16 cellular contexts compared by ENCODE assay signal in the genomic region with DNA sequence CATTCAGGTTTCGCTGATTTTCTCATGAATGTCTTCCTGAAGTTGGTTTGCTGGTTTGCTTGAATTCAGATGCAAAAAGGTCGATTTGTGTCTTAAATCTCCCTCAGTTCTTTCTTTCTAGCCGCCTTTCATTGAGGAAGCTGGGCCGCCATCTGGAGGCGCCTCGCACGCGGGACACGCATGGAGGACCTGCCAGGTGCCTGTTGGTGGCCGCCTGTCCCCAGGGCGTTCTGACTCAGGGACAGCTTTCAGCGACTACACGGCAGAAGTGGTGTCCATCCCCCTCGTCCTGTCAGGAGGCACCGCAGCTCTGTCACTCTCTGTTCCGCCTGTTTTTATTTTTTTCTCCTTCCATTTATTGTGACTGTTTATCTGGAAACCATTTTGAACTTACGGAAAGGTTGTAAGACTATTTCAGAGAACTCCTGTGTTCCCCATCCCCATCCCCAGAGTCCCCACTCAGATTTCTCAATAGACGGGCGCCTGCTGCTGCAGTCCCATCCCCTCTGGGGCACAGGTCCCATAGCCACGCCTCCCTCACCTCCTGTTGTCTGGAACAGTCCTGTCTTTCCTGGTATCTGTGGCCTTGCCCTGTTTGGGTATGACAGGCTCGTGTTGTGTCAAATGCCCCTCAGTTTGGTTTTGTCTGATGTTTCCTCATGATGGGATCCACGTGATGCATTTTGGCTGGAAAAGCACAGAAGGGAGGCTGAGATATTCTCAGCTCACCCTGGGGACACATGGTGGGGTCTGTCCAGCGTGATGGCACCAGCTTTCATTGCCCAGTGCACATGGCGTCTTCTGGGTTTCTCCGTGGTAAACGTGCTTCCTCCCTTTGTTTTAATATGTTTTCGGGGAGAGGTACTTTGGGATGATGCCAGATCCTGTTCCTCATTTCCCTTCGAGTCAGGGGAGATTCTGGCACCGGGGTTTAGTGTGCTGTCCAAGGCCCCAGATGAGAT. TPM values are rescaled to one million over a fixed set of nuclear protein-coding genes. Genes with fewer than 3 reads are reported as not detected.
DNase-seq lines count a peak whose midpoint lies in the region; ATAC-seq and TF ChIP-seq lines count a peak whose summit lies in the region.
"Had no signal": no experiment of that assay in that cellular context is flagged by ENCODE, and none has a peak within 500 bp of the region (broad histone marks: within the 10 kb centered on the region; RNA-seq: fewer than 3 reads in every experiment).

No MANE protein-coding gene starts in this region.

- peaks cover 9% of the 10 kb centered on the region for H3K36me3 Mint-ChIP-seq in glutamatergic neuron (ENCODE audit: unreplicated experiment)
- H3K36me3 Mint-ChIP-seq: stimulated activated effector memory CD8-positive, alpha-beta T cell treated with anti-CD3 and anti-CD28 coated beads, Interleukin-12 subunit alpha, Interleukin-12 subunit beta, amount 100 ng/mL, for 72 hours had no signal

- peak; percentile 46 for ATAC-seq in GM19468 (IDR thresholded peaks at IDR 0.05; ENCODE audit: extremely low read depth, unreplicated experiment)
- ATAC-seq: left colon; stimulated activated effector memory CD8-positive, alpha-beta T cell treated with anti-CD3 and anti-CD28 coated beads, Interleukin-12 subunit alpha, Interleukin-12 subunit beta, amount 100 ng/mL, for 72 hours had no signal

- H3K4me3 Mint-ChIP-seq in glutamatergic neuron (ENCODE audit: unreplicated experiment): no peak overlapping the region
- H3K4me3 Mint-ChIP-seq: stimulated activated effector memory CD8-positive, alpha-beta T cell treated with anti-CD3 and anti-CD28 coated beads, Interleukin-12 subunit alpha, Interleukin-12 subunit beta, amount 100 ng/mL, for 72 hours; T-helper 1 cell treated with Interleukin-12 subunit alpha and Interleukin-12 subunit beta and Interleukin-4 antibody, amounts not matched to agents 30 μg/mL and 1 μg/mL, for 36 hours had no signal

- no peaks in the 10 kb centered on the region for H3K79me2 ChIP-seq in OCI-LY7 (ENCODE audit: insufficient read depth, low read depth, low read length)

- H3K9ac ChIP-seq in BLaER1: peak overlapping the region; percentile 67
- H3K9ac ChIP-seq: GM23248 had no signal

- H3K4me1 ChIP-seq in BLaER1 (peaks cover 88% of the 10 kb centered on the region), OCI-LY7 (ENCODE audit: insufficient read depth, low read length, poor library complexity, severe bottlenecking) (peaks cover 17% of the 10 kb centered on the region), thyroid gland (no peaks in the 10 kb centered on the region)

- POLR2A ChIA-PET in OCI-LY7 (lab: Charles Lee): interaction anchor here (0.5 to 1.7 kb wide), 6 partner anchors 12 to 160 kb away, joined by 3 to 7 read pairs (median 4); no protein-coding TSS in a partner anchor

- intact Hi-C loops in OCI-LY7 (cut with micrococcal nuclease; ENCODE audit: unreplicated experiment): no loop called here
- intact Hi-C loops in thyroid gland (cut with DNase I): no loop called here

- no TSS peak for BruUV-seq in OCI-LY7 (replicated peaks; lab: Mats Ljungman, UMichigan)

- H3K4me2 ChIP-seq in BLaER1 (peak overlapping the region; percentile 85), OCI-LY7 (ENCODE audit: low read length) (peak overlapping the region; percentile 7; the same call in 1 of the 2 replicates)

- WGBS in thyroid gland, 2 donors: 74 to 77% methylated on average over 29 of the region's 29 CpGs

- peaks cover 6% of the 10 kb centered on the region for H3K4me1 Mint-ChIP-seq in glutamatergic neuron (ENCODE audit: low read depth, unreplicated experiment)

- H3K27ac Mint-ChIP-seq in glutamatergic neuron (ENCODE audit: unreplicated experiment): peak overlapping the region; percentile 24
- H3K27ac Mint-ChIP-seq: stimulated activated effector memory CD8-positive, alpha-beta T cell treated with anti-CD3 and anti-CD28 coated beads, Interleukin-12 subunit alpha, Interleukin-12 subunit beta, amount 100 ng/mL, for 72 hours; T-helper 1 cell treated with Interleukin-12 subunit alpha and Interleukin-12 subunit beta and Interleukin-4 antibody, amounts not matched to agents 30 μg/mL and 1 μg/mL, for 36 hours had no signal

- H3K4me3 ChIP-seq in BLaER1 (peak overlapping the region; percentile 16; the same call in 1 of the 2 replicates), OCI-LY7 (ENCODE audit: low read depth, low read length, poor library complexity, severe bottlenecking) (no peak overlapping the region), thyroid gland (replicated peaks in 1 of 3) (no peak overlapping the region)
- H3K4me3 ChIP-seq: GM23248 had no signal

- H3K36me3 ChIP-seq in BLaER1 (no peaks in the 10 kb centered on the region), OCI-LY7 (ENCODE audit: insufficient read depth, low read length) (no peaks in the 10 kb centered on the region), thyroid gland (no peaks in the 10 kb centered on the region)

- H4K20me1 ChIP-seq in BLaER1 (no peaks in the 10 kb centered on the region), OCI-LY7 (ENCODE audit: insufficient read depth, low read length) (no peaks in the 10 kb centered on the region)

- H3K27me3 ChIP-seq in BLaER1 (no peaks in the 10 kb centered on the region), thyroid gland (no peaks in the 10 kb centered on the region)

- DNase-seq in OCI-LY7 (ENCODE audit: low spot score) (peak; percentile 69), glutamatergic neuron (no peak), thyroid gland (no peak)
- DNase-seq in stimulated activated CD8-positive, alpha-beta memory T cell treated with anti-CD3 and anti-CD28 coated beads, Interleukin-4, amount 100 ng/mL, for 48 hours: no peak
- no peak for DNase-seq in activated CD4-positive, CD25-positive, alpha-beta regulatory T cell (lab: John Stamatoyannopoulos, UW)
- DNase-seq in stimulated activated CD4-positive, alpha-beta T cell treated with anti-CD3 and anti-CD28 coated beads, Interleukin-1b, Interleukin-23, amount 100 ng/mL, for 48 hours: no peak
- DNase-seq: activated naive CD4-positive, alpha-beta T cell; effector CD4-positive, alpha-beta T cell; GDM1; GM23248; NCI-H2081 had no signal

- peak overlapping the region; percentile 18; the same call in 1 of the 2 replicates for H2AFZ ChIP-seq in OCI-LY7 (ENCODE audit: low read length)
- H2AFZ ChIP-seq: GM23248 had no signal

- TF ChIP-seq POLR2A in thyroid gland (IDR thresholded peaks at IDR 0.05): no peak

- H3K27ac ChIP-seq in BLaER1 (peak overlapping the region; percentile 85), OCI-LY7 (ENCODE audit: low read depth, low read length, poor library complexity, severe bottlenecking) (no peak overlapping the region), thyroid gland (no peak overlapping the region)
- H3K27ac ChIP-seq: GM23248 had no signal

- no peaks in the 10 kb centered on the region for H3K27me3 Mint-ChIP-seq in glutamatergic neuron (ENCODE audit: unreplicated experiment)

- TF ChIP-seq CTCF in OCI-LY7 (conservative IDR thresholded peaks at IDR 0.05; ENCODE audit: low read length) (peak; percentile 39; the same call in 1 of the 2 replicates), glutamatergic neuron (IDR thresholded peaks at IDR 0.05; ENCODE audit: partially characterized antibody, unreplicated experiment) (no peak), thyroid gland (IDR thresholded peaks at IDR 0.05) (no peak)

- no peaks in the 10 kb centered on the region for H3K9me3 ChIP-seq in BLaER1
- no peaks in the 10 kb centered on the region for H3K9me3 ChIP-seq in OCI-LY7 (ENCODE audit: low read length)
- no peaks in the 10 kb centered on the region for H3K9me3 ChIP-seq in thyroid gland

- H3K9me3 Mint-ChIP-seq in glutamatergic neuron (ENCODE audit: unreplicated experiment): peaks cover 7% of the 10 kb centered on the region

- CTCF ChIA-PET in OCI-LY7 (lab: Charles Lee; ENCODE audit: unreplicated experiment): interaction anchor here (0.6 kb wide), 1 partner anchor 21 kb away, joined by 3 read pairs; no protein-coding TSS in a partner anchor

- H3K9me2 ChIP-seq in OCI-LY7 (ENCODE audit: insufficient read depth, low read length): no peaks in the 10 kb centered on the region

RNA-seq across cellular contexts. Expression of a gene that starts 33.4 kb away (rescaled TPM):
- total RNA-seq in OCI-LY7 (2014; rRNA removed; shearing (Covaris generic)): 569 and 633 TPM in 2 replicates
- total RNA-seq in OCI-LY7 (2022) (542 and 581 TPM in 2 replicates), glutamatergic neuron (ENCODE audit: unreplicated experiment) (544 TPM), thyroid gland (100 to 1,000 TPM; 516 to 726 (median 632) TPM)

RNA-seq across cellular contexts. Expression of a gene that starts 33.5 kb away (rescaled TPM):
- total RNA-seq in OCI-LY7 (2014; rRNA removed; shearing (Covaris generic)): 37.6 and 54.0 TPM in 2 replicates
- total RNA-seq in OCI-LY7 (2022): 47.5 and 54.4 TPM in 2 replicates
- total RNA-seq in glutamatergic neuron (ENCODE audit: unreplicated experiment): 34.2 TPM
- 10 to 100 TPM; 23.4 to 53.6 (median 41.7) TPM for total RNA-seq in thyroid gland
